8 cellular contexts compared by ENCODE assay signal in genomic region chr16:71893888-71894228, GRCh38. TPM values are rescaled to one million over a fixed set of nuclear protein-coding genes. Genes with fewer than 3 reads are reported as not detected.
DNase-seq lines count a peak whose midpoint lies in the region; ATAC-seq and TF ChIP-seq lines count a peak whose summit lies in the region.

No MANE protein-coding gene starts in this region.

- no peak for ATAC-seq in GM23338
- ATAC-seq in gastroesophageal sphincter: no peak
- ATAC-seq in GM21367 (IDR thresholded peaks at IDR 0.05; ENCODE audit: unreplicated experiment): no peak
- no peak for ATAC-seq in HG03432 (IDR thresholded peaks at IDR 0.05; ENCODE audit: unreplicated experiment)

- 31 to 43% methylated on average over 5 to 7 of the region's 7 CpGs for WGBS in gastroesophageal sphincter (ENCODE audit: low coverage in 1 of 2), 2 donors

- no peaks in the 10 kb centered on the region for H3K9me3 ChIP-seq in gastroesophageal sphincter

- H3K27me3 ChIP-seq in GM23338 (ENCODE audit: insufficient read depth) (no peaks in the 10 kb centered on the region), gastroesophageal sphincter (no peaks in the 10 kb centered on the region)

- H3K4me2 ChIP-seq in GM23338: peak overlapping the region; percentile 99

- H3K4me3 Mint-ChIP-seq in GM23338: peak overlapping the region; percentile 97

- peaks cover 14% of the 10 kb centered on the region for H3K36me3 Mint-ChIP-seq in GM23338 (ENCODE audit: low read depth)

- H3K4me1 ChIP-seq in GM23338 (ENCODE audit: insufficient read depth) (peaks cover 13% of the 10 kb centered on the region; the same call in 1 of the 2 replicates), gastroesophageal sphincter (peaks cover 0 to 38% (median 13%) of the 10 kb centered on the region in 3 donors)

- TF ChIP-seq CTCF in GM23338 (conservative IDR thresholded peaks at IDR 0.05; ENCODE audit: low read depth in 2 of 2) (no peak), WI38 (IDR thresholded peaks at IDR 0.05; ENCODE audit: low read depth, low read length) (no peak), gastroesophageal sphincter (IDR thresholded peaks at IDR 0.05) (no peak)

- TF ChIP-seq POLR2A in gastroesophageal sphincter (IDR thresholded peaks at IDR 0.05): no peak

- H3K27me3 Mint-ChIP-seq in GM23338 (ENCODE audit: insufficient read depth, low read depth, poor library complexity): peaks cover 12% of the 10 kb centered on the region

- no peak for TF ChIP-seq EP300 in gastroesophageal sphincter (IDR thresholded peaks at IDR 0.05)

- peak overlapping the region; percentile 97 for H3K27ac Mint-ChIP-seq in GM23338

- H3K9me3 Mint-ChIP-seq in GM23338: no peaks in the 10 kb centered on the region; the same call in 2 of the 3 replicates

- peaks cover 38% of the 10 kb centered on the region for H3K79me2 ChIP-seq in GM23338 (replicated peaks; ENCODE audit: insufficient read depth)

- peak overlapping the region; percentile 100 for H3K4me3 ChIP-seq in GM23338
- H3K4me3 ChIP-seq in WI38 (ENCODE audit: low read depth, low read length): peak overlapping the region; percentile 98
- peak overlapping the region; percentile 96 to 97 for H3K4me3 ChIP-seq in gastroesophageal sphincter
- H3K4me3 ChIP-seq in skin epidermis: peak overlapping the region; percentile 54 to 97 (median 89)

- no peak overlapping the region for H2AFZ ChIP-seq in GM23338

- H3K4me1 Mint-ChIP-seq in GM23338: peaks cover 9% of the 10 kb centered on the region

- peaks cover 6% of the 10 kb centered on the region; the same call in 1 of the 2 replicates for H3F3A ChIP-seq in GM23338 (replicated peaks; ENCODE audit: low read depth)

- DNase-seq in GM23338 (ENCODE audit: low spot score) (no peak), UCSD-AML1 (lab: John Stamatoyannopoulos, UW; ENCODE audit: unreplicated experiment) (no peak), NCI-H1436 (lab: John Stamatoyannopoulos, UW) (no peak)

- peaks cover 28% of the 10 kb centered on the region for H4K20me1 ChIP-seq in GM23338 (replicated peaks; ENCODE audit: insufficient read depth)

- H3K9me2 ChIP-seq in GM23338 (ENCODE audit: insufficient read depth): no peaks in the 10 kb centered on the region

- H3K27ac ChIP-seq in GM23338 (ENCODE audit: low read depth) (peak overlapping the region; percentile 99; the same call in 1 of the 2 replicates), gastroesophageal sphincter (peak overlapping the region; percentile 92 to 98 (median 96)), skin epidermis (peak overlapping the region in 20 of 21 experiments; percentile 83 to 99 (median 98))

- peaks cover 8% of the 10 kb centered on the region; the same call in 1 of the 2 replicates for H3K36me3 ChIP-seq in GM23338 (ENCODE audit: insufficient read depth)
- no peaks in the 10 kb centered on the region for H3K36me3 ChIP-seq in gastroesophageal sphincter

TF ChIP-seq in GM23338, 12 proteins besides CTCF, POLR2A, EP300 and RAD21 (continues in another document):
- TF ChIP-seq STAT1 (IDR thresholded peaks at IDR 0.05; ENCODE audit: unreplicated experiment) (no peak), ZNF114 (CRISPR knock-in tag; IDR thresholded peaks at IDR 0.05) (no peak), EZH2phosphoT487 (IDR thresholded peaks at IDR 0.05; ENCODE audit: unreplicated experiment) (no peak), ZNF331 (CRISPR knock-in tag; IDR thresholded peaks at IDR 0.05; ENCODE audit: low read depth) (no peak), ETS1 (IDR thresholded peaks at IDR 0.05) (no peak), ZNF462 (CRISPR knock-in tag; IDR thresholded peaks at IDR 0.05) (no peak), EZH2 (IDR thresholded peaks at IDR 0.05; ENCODE audit: low read depth, unreplicated experiment) (no peak), POLR2AphosphoS5 (IDR thresholded peaks at IDR 0.05; ENCODE audit: low read depth) (no peak)

RNA-seq across cellular contexts. Expression of gene IST1, which starts 1.5 kb away (rescaled TPM):
- 231 and 234 TPM in 2 replicates for total RNA-seq in GM23338 (2014; rRNA removed; shearing (Covaris generic))
- polyA plus RNA-seq in GM23338 (2016; fragmentation: Nextera tagmentation; extraction: Ambion mirVana): 108 and 113 TPM in 2 replicates
- 100 to 1,000 TPM; 156 to 202 (median 189) TPM for total RNA-seq in gastroesophageal sphincter

RNA-seq across cellular contexts. Expression of gene ZNF821, which starts 9.9 kb away (rescaled TPM):
- total RNA-seq in GM23338 (2014; rRNA removed; shearing (Covaris generic)): 14.8 and 20.6 TPM in 2 replicates
- 9.5 and 13.3 TPM in 2 replicates for polyA plus RNA-seq in GM23338 (2016; fragmentation: Nextera tagmentation; extraction: Ambion mirVana)
- total RNA-seq in gastroesophageal sphincter: 1 to 10 TPM; 2.8 to 10.0 (median 7.3) TPM

RNA-seq across cellular contexts. Expression of gene ATXN1L, which starts 48.1 kb away (rescaled TPM):
- 22.1 and 23.7 TPM in 2 replicates for total RNA-seq in GM23338 (2014; rRNA removed; shearing (Covaris generic))
- polyA plus RNA-seq in GM23338 (2016; fragmentation: Nextera tagmentation; extraction: Ambion mirVana): 7.5 and 8.5 TPM in 2 replicates
- total RNA-seq in gastroesophageal sphincter: 10 to 100 TPM; 30.4 to 56.5 (median 40.9) TPM
